11 cellular contexts compared by ENCODE assay signal in genomic region chr7:138875794-138876193, GRCh38.
DNase-seq lines count a peak whose midpoint lies in the region; ATAC-seq, FAIRE-seq and TF ChIP-seq lines count a peak whose summit lies in the region.
"Had no signal": no experiment of that assay in that cellular context is flagged by ENCODE, and none has a peak within 500 bp of the region (broad histone marks: within the 10 kb centered on the region; RNA-seq: fewer than 3 reads in every experiment).

No MANE protein-coding gene starts in this region.

- POLR2A ChIA-PET in AG04450 (lab: Yijun Ruan, JAX), result no interaction called here

- H3K27ac ChIP-seq in AG04450 (ENCODE audit: low read depth, low read length), result peak overlapping the region; percentile 84
- H3K27ac ChIP-seq: esophagus muscularis mucosa had no signal

- no peaks in the 10 kb centered on the region for H3K27me3 Mint-ChIP-seq in nephron progenitor cell (ENCODE audit: low read depth, poor library complexity)

- H3K9me3 Mint-ChIP-seq in nephron progenitor cell, result no peaks in the 10 kb centered on the region

- peak; percentile 74 for ATAC-seq in mucosa of descending colon
- no peak for ATAC-seq in HG03139 (IDR thresholded peaks at IDR 0.05; ENCODE audit: unreplicated experiment)
- ATAC-seq in HG02884 (IDR thresholded peaks at IDR 0.05; ENCODE audit: unreplicated experiment), result no peak

- intact Hi-C loops in mucosa of descending colon (cut with DNase I, micrococcal nuclease), result no loop called here

- H3K27ac Mint-ChIP-seq in nephron progenitor cell, result no peak overlapping the region

- no peaks in the 10 kb centered on the region for H3K27me3 ChIP-seq in AG04450 (ENCODE audit: control insufficient read depth, insufficient read depth, low read length)
- H3K27me3 ChIP-seq: BE2C, esophagus muscularis mucosa had no signal

- H3K9me3 ChIP-seq in AG04450 (ENCODE audit: control insufficient read depth, insufficient read depth, low read length), result no peaks in the 10 kb centered on the region
- H3K9me3 ChIP-seq in mucosa of descending colon, result no peaks in the 10 kb centered on the region
- H3K9me3 ChIP-seq: BE2C, esophagus muscularis mucosa had no signal

- peak; percentile 99 for FAIRE-seq in RCC 7860 (lab: Jason Lieb, UNC)

- peaks cover 22% of the 10 kb centered on the region for H3K4me1 Mint-ChIP-seq in nephron progenitor cell

- H3K4me1 ChIP-seq in mucosa of descending colon (ENCODE audit: low read depth), result no peaks in the 10 kb centered on the region

- H3K36me3 ChIP-seq in mucosa of descending colon (ENCODE audit: low read depth), result no peaks in the 10 kb centered on the region

- no peak overlapping the region for H3K4me3 ChIP-seq in AG04450 (ENCODE audit: low read depth, low read length)
- H3K4me3 ChIP-seq in mucosa of descending colon, result no peak overlapping the region
- H3K4me3 ChIP-seq: esophagus muscularis mucosa had no signal

- peak; percentile 76 for DNase-seq in AG04450 (ENCODE audit: low read depth, low spot score)
- DNase-seq in RCC 7860 (ENCODE audit: low spot score), result peak; percentile 98
- peak; percentile 31 for DNase-seq in activated T-helper 1 cell treated with Interleukin-2 at 50 U/mL for 16 hours (ENCODE audit: low read depth)
- DNase-seq in mucosa of descending colon, result peak in 1 of 3 donors; percentile 19
- no peak for DNase-seq in NCI-H526 (lab: John Stamatoyannopoulos, UW)
- DNase-seq in nephron progenitor cell, result no peak
- DNase-seq: BE2C, NCI-H526 treated with DMSO at 0.1 percent for 48 hours had no signal

- peaks cover 67% of the 10 kb centered on the region for H3K36me3 Mint-ChIP-seq in nephron progenitor cell (ENCODE audit: low read depth)

- TF ChIP-seq CTCF in AG04450 (IDR thresholded peaks at IDR 0.05; ENCODE audit: low read depth, low read length), result no peak
- TF ChIP-seq CTCF in mucosa of descending colon (IDR thresholded peaks at IDR 0.05), result no peak
- no peak for TF ChIP-seq CTCF in nephron progenitor cell (IDR thresholded peaks at IDR 0.05)

- CTCF ChIA-PET in AG04450 (lab: Charles Lee), result interaction anchor here (1.4 to 5.3 kb wide), 2 partner anchors 10 to 199 kb away, joined by 5 to 59 read pairs; no protein-coding TSS in a partner anchor

- H3K4me3 Mint-ChIP-seq in nephron progenitor cell, result no peak overlapping the region

Comparison
In these comparisons a context has a peak if more than half of its experiments do, and no peak if none do; other contexts are left out.
1. DNase-seq: peak in AG04450 (single experiment), RCC 7860 (single experiment) and activated T-helper 1 cell treated with Interleukin-2 at 50 U/mL for 16 hours (single experiment); none in NCI-H526 (0 of 2) and nephron progenitor cell (single experiment).